Comparison of ENCODE assay signal across 14 cellular contexts in the genomic region with DNA sequence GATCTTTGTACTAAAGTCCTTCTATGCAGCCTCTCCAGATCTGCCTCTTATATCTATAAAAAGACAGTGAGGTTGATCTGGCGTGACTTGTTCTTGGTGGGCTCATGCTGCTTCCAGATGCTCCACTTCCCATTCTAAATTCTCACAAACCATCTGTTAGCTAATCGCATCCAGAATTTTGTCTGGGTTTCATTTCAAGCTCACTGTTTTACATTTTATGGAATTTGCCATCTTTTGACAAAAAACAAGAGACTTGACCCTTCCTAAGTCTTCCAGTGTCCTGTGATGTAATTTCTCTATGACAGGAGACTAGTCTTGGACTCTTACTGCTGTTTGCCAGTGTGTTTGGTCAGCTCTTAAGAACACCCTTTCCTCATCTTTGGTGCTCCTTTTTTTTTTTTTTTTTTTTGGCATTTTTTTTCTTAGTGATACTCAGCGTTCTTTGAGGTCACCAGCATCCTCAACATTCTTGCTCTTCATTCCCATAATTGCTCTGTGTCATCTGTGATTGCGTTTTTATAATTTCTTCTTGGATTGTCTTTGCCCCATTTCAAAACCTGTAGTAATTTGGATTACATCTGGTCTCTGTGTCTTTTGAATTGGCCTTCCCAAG. TPM values are rescaled to one million over a fixed set of nuclear protein-coding genes. Genes with fewer than 3 reads are reported as not detected.
DNase-seq lines count a peak whose midpoint lies in the region; FAIRE-seq and TF ChIP-seq lines count a peak whose summit lies in the region.
"Had no signal": no experiment of that assay in that cellular context is flagged by ENCODE, and none has a peak within 500 bp of the region (broad histone marks: within the 10 kb centered on the region; RNA-seq: fewer than 3 reads in every experiment).

No MANE protein-coding gene starts in this region.

- H3K36me3 ChIP-seq in OCI-LY7 (ENCODE audit: insufficient read depth, low read length) = peaks cover 80% of the 10 kb centered on the region

- H3K9me3 Mint-ChIP-seq in Calu3 (ENCODE audit: low read depth, unreplicated experiment) (no peaks in the 10 kb centered on the region), osteocyte (ENCODE audit: unreplicated experiment) (no peaks in the 10 kb centered on the region)
- H3K9me3 Mint-ChIP-seq: activated CD4-positive, alpha-beta memory T cell treated with anti-CD3 and anti-CD28 coated beads, Interleukin-2, amount 10 ng/mL, durations not matched to agents 7 days and 5 days had no signal

- no peak for DNase-seq in Calu3
- peak; percentile 86 for DNase-seq in NCI-H446 treated with DMSO at 0.1 percent for 48 hours (lab: John Stamatoyannopoulos, UW)
- no peak for DNase-seq in osteocyte (ENCODE audit: extremely low spot score, unreplicated experiment)
- DNase-seq in OCI-LY7 (ENCODE audit: low spot score) = no peak
- no peak for DNase-seq in GM12891 (ENCODE audit: insufficient read length, low spot score)
- DNase-seq in D341Med (ENCODE audit: low spot score) = no peak
- DNase-seq: activated CD4-positive, alpha-beta memory T cell treated with anti-CD3 and anti-CD28 coated beads, Interleukin-2, amount 10 ng/mL, durations not matched to agents 7 days and 5 days; activated naive CD4-positive, alpha-beta T cell; DMS53; IMR-90; left ventricle myocardium superior; NCI-H1105 treated with DMSO at 0.1 percent for 48 hours had no signal

- TF ChIP-seq CTCF in Calu3 (IDR thresholded peaks at IDR 0.05; ENCODE audit: unreplicated experiment) (no peak), osteocyte (IDR thresholded peaks at IDR 0.05) (no peak), OCI-LY7 (conservative IDR thresholded peaks at IDR 0.05; ENCODE audit: low read length) (no peak)

- intact Hi-C loops in Calu3 (cut with micrococcal nuclease; ENCODE audit: unreplicated experiment) (no loop called here), OCI-LY7 (cut with micrococcal nuclease; ENCODE audit: unreplicated experiment) (no loop called here)

- H3K9me3 ChIP-seq in OCI-LY7 (ENCODE audit: low read length) = no peaks in the 10 kb centered on the region
- H3K9me3 ChIP-seq: sigmoid colon had no signal

- peaks cover 36% of the 10 kb centered on the region; the same call in 1 of the 2 replicates for H4K20me1 ChIP-seq in OCI-LY7 (ENCODE audit: insufficient read depth, low read length)

- POLR2A ChIA-PET in OCI-LY7 (lab: Charles Lee) = interaction anchor here (0.6 kb wide), 1 partner anchor 169 kb away, joined by 3 read pairs; no protein-coding TSS in a partner anchor

- no peaks in the 10 kb centered on the region for H3K9me2 ChIP-seq in OCI-LY7 (ENCODE audit: insufficient read depth, low read length)

- peaks cover 7% of the 10 kb centered on the region for H3K4me1 ChIP-seq in OCI-LY7 (ENCODE audit: insufficient read depth, low read length, poor library complexity, severe bottlenecking)

- H3K27ac ChIP-seq in OCI-LY7 (ENCODE audit: low read depth, low read length, poor library complexity, severe bottlenecking) = no peak overlapping the region
- H3K27ac ChIP-seq: sigmoid colon had no signal

- H3K4me3 Mint-ChIP-seq in Calu3 (ENCODE audit: low read depth, unreplicated experiment) = no peak overlapping the region
- no peak overlapping the region for H3K4me3 Mint-ChIP-seq in osteocyte (ENCODE audit: unreplicated experiment)
- H3K4me3 Mint-ChIP-seq: activated CD4-positive, alpha-beta memory T cell treated with anti-CD3 and anti-CD28 coated beads, Interleukin-2, amount 10 ng/mL, durations not matched to agents 7 days and 5 days had no signal

- H3K4me3 ChIP-seq in OCI-LY7 (ENCODE audit: low read depth, low read length, poor library complexity, severe bottlenecking) = no peak overlapping the region
- H3K4me3 ChIP-seq: sigmoid colon had no signal

- FAIRE-seq in endometrium (lab: Jason Lieb, UNC) (peak; percentile 60), GM12891 (lab: Jason Lieb, UNC) (no peak)

- no peak overlapping the region for H3K4me2 ChIP-seq in OCI-LY7 (ENCODE audit: low read length)

- CTCF ChIA-PET in Calu3 (lab: Charles Lee) = interaction anchor here (0.6 to 0.7 kb wide), 3 partner anchors 12 to 34 kb away, joined by 3 read pairs; no protein-coding TSS in a partner anchor
- CTCF ChIA-PET in OCI-LY7 (lab: Charles Lee; ENCODE audit: unreplicated experiment) = no interaction called here

- H3K27ac Mint-ChIP-seq in Calu3 (ENCODE audit: unreplicated experiment) = peak overlapping the region; percentile 4
- peak overlapping the region; percentile 33 for H3K27ac Mint-ChIP-seq in osteocyte (ENCODE audit: unreplicated experiment)
- H3K27ac Mint-ChIP-seq: activated CD4-positive, alpha-beta memory T cell treated with anti-CD3 and anti-CD28 coated beads, Interleukin-2, amount 10 ng/mL, durations not matched to agents 7 days and 5 days had no signal

- peaks cover 100% of the 10 kb centered on the region for H3K79me2 ChIP-seq in OCI-LY7 (ENCODE audit: insufficient read depth, low read depth, low read length)

- no peak overlapping the region for H2AFZ ChIP-seq in OCI-LY7 (ENCODE audit: low read length)

- BruUV-seq in Calu3 (replicated peaks; lab: Mats Ljungman, UMichigan) (no TSS peak), OCI-LY7 (replicated peaks; lab: Mats Ljungman, UMichigan) (no TSS peak)

- H3K36me3 Mint-ChIP-seq in Calu3 (ENCODE audit: insufficient read depth, unreplicated experiment) (peaks cover 41% of the 10 kb centered on the region), osteocyte (ENCODE audit: unreplicated experiment) (peaks cover 16% of the 10 kb centered on the region)

- H3K27me3 Mint-ChIP-seq in Calu3 (ENCODE audit: unreplicated experiment) (no peaks in the 10 kb centered on the region), osteocyte (ENCODE audit: unreplicated experiment) (no peaks in the 10 kb centered on the region)
- H3K27me3 Mint-ChIP-seq: activated CD4-positive, alpha-beta memory T cell treated with anti-CD3 and anti-CD28 coated beads, Interleukin-2, amount 10 ng/mL, durations not matched to agents 7 days and 5 days had no signal

- TF ChIP-seq POLR2A in GM12891 (IDR thresholded peaks at IDR 0.05; ENCODE audit: low read depth, low read length) = no peak

- H3K4me1 Mint-ChIP-seq in Calu3 (ENCODE audit: low read depth, unreplicated experiment) (peaks cover 53% of the 10 kb centered on the region), osteocyte (ENCODE audit: unreplicated experiment) (peaks cover 24% of the 10 kb centered on the region)

TF ChIP-seq in GM12891, 5 proteins besides CTCF, POLR2A, EP300 and RAD21:
- TF ChIP-seq TAF1 (IDR thresholded peaks at IDR 0.05; ENCODE audit: low read depth, low read length) (no peak), POU2F2 (IDR thresholded peaks at IDR 0.05; ENCODE audit: low read depth, low read length) (no peak), PAX5 (IDR thresholded peaks at IDR 0.05; ENCODE audit: insufficient read depth, low read length, severe bottlenecking) (no peak), SPI1 (IDR thresholded peaks at IDR 0.05; ENCODE audit: low read depth, low read length) (no peak), POLR2AphosphoS5 (IDR thresholded peaks at IDR 0.05; ENCODE audit: low read depth, low read length) (no peak)

RNA-seq across cellular contexts. Expression of a gene that starts 23.1 kb away (rescaled TPM):
- 68.0 and 69.9 TPM in 2 replicates for total RNA-seq in Calu3 (2022)
- 56.0 and 58.8 TPM in 2 replicates for total RNA-seq in osteocyte
- 47.5 and 57.7 TPM in 2 replicates for total RNA-seq in OCI-LY7 (2014; rRNA removed; shearing (Covaris generic))
- total RNA-seq in OCI-LY7 (2022) = 70.9 and 73.4 TPM in 2 replicates
- polyA plus RNA-seq in GM12891 (2012; ENCODE audit: low read depth, missing spikeins) = 15.2 TPM

RNA-seq across cellular contexts. Expression of a gene that starts 26.8 kb away (rescaled TPM):
- total RNA-seq in Calu3 (2022) (3.1 and 4.2 TPM in 2 replicates), osteocyte (0.65 and 0.99 TPM in 2 replicates), OCI-LY7 (2022) (not detected in 2 replicates)
- total RNA-seq in OCI-LY7 (2014; rRNA removed; shearing (Covaris generic)) = 0.47 TPM in 1 of 2 replicates, not detected in the other
- polyA plus RNA-seq in GM12891 (2012; ENCODE audit: low read depth, missing spikeins) = 0.98 TPM

RNA-seq across cellular contexts. Expression of a gene that starts 41.8 kb away (rescaled TPM):
- total RNA-seq in Calu3 (2022) (49.3 and 55.4 TPM in 2 replicates), osteocyte (89.4 and 91.5 TPM in 2 replicates), OCI-LY7 (2022) (54.9 and 61.8 TPM in 2 replicates)
- total RNA-seq in OCI-LY7 (2014; rRNA removed; shearing (Covaris generic)) = 46.8 and 48.3 TPM in 2 replicates
- 18.2 TPM for polyA plus RNA-seq in GM12891 (2012; ENCODE audit: low read depth, missing spikeins)
